In the genomic region with DNA sequence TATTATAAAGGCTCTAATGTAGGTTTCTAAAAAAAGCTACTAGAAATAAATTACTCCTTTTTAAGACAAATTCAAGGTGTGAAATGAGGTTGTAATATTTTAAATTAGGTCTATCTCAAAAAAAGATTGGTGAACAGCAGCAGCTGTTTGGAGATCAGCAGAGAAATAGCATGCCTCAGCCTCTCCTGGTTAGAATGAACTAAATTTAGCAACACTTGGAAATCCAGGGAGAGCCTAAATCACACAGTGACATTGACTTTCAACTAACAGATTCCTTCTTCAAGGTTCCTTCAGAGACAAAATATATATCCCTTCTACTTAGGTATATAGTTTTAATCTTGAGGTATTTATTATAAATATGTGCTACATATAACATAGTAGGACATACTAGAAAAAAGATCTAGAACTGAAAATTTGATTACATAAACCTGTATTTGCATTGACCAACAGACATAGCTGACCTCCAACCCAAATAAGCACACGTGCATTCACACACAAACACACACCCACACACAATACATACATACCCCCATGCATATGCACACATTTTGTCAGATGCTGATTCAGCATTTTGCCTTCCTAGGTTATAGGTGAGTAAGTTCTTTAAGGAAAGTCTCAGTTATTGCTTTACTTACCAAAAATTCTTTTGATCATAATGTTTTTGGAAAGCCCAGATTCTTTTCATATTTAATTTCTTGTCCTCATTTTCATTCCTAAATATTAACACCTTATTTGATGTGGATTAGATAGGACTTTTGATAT, we compare ENCODE assay signal across 28 cellular contexts. TPM values are rescaled to one million over a fixed set of nuclear protein-coding genes. Genes with fewer than 3 reads are reported as not detected.
"Had no signal": no experiment of that assay in that cellular context is flagged by ENCODE, and none has a peak within 500 bp of the region (broad histone marks: within the 10 kb centered on the region; RNA-seq: fewer than 3 reads in every experiment).

No MANE protein-coding gene starts in this region.

- ATAC-seq: activated CD8-positive, alpha-beta T cell treated with anti-CD3 and anti-CD28 coated beads for 36 hours; activated T-cell treated with anti-CD3 and anti-CD28 coated beads, Interleukin-2, amount 50 U/mL, for 4 hours; activated T-helper 17 cell treated with anti-CD3 and anti-CD28 coated beads, Interleukin-2, amount 50 U/mL, for 72 hours; esophagus mucosa; lower lobe of right lung had no signal

- H3K4me1 ChIP-seq: lower lobe of right lung, tibial nerve had no signal

- H3K4me1 Mint-ChIP-seq: activated T-helper 17 cell treated with anti-CD3 and anti-CD28 coated beads, Interleukin-2, amount 50 U/mL, for 72 hours; endodermal cell; immature natural killer cell had no signal

- H3K27ac ChIP-seq: brain microvascular endothelial cell, lower lobe of right lung, tibial nerve had no signal

- H3K9me3 Mint-ChIP-seq: activated T-cell treated with anti-CD3 and anti-CD28 coated beads, Interleukin-2, amount 50 U/mL, for 4 hours; activated T-helper 17 cell treated with anti-CD3 and anti-CD28 coated beads, Interleukin-2, amount 50 U/mL, for 72 hours; nephron had no signal

- FAIRE-seq: astrocyte had no signal

- H3K27me3 ChIP-seq: brain microvascular endothelial cell, tibial nerve had no signal

- H3K27ac Mint-ChIP-seq: activated CD8-positive, alpha-beta T cell treated with anti-CD3 and anti-CD28 coated beads for 36 hours; activated T-helper 17 cell treated with anti-CD3 and anti-CD28 coated beads, Interleukin-2, amount 50 U/mL, for 72 hours; dendritic cell treated with granulocyte-macrophage colony-stimulating factor and Interleukin-4, amounts not matched to agents 40 ng/mL and 50 ng/mL, for 4 days; endodermal cell; immature natural killer cell; nephron had no signal

- H3K4me3 ChIP-seq: lower lobe of right lung, tibial nerve had no signal

- DNase-seq: activated CD4-positive, alpha-beta T cell treated with anti-CD3 and anti-CD28 coated beads for 1 hour; activated CD4-positive, alpha-beta T cell treated with anti-CD3 and anti-CD28 coated beads, Interleukin-2, amount 50 U/mL, for 1 hour; activated CD8-positive, alpha-beta T cell treated with anti-CD3 and anti-CD28 coated beads for 36 hours; activated gamma-delta T cell treated with Interleukin-2 at 50 U/mL for 16 hours; activated naive CD4-positive, alpha-beta T cell treated with anti-CD3 and anti-CD28 coated beads, Interleukin-2, amount 50 U/mL, for 16 hours; activated T-cell treated with anti-CD3 and anti-CD28 coated beads, Interleukin-2, amount 50 U/mL, for 4 hours; amniotic stem cell; brain microvascular endothelial cell; central memory CD4-positive, alpha-beta T cell; endodermal cell; foreskin fibroblast; head of caudate nucleus; hypothalamus; immature natural killer cell; lower lobe of right lung; mesenchymal stem cell; stimulated activated CD4-positive, alpha-beta T cell treated with anti-CD3 and anti-CD28 coated beads, Interleukin-2, amount 100 ng/mL, for 48 hours; stimulated activated naive CD4-positive, alpha-beta T cell treated with Interleukin-2 at 50 U/mL for 16 hours; T-helper 2 cell had no signal

- H3K4me3 Mint-ChIP-seq: activated CD8-positive, alpha-beta T cell treated with anti-CD3 and anti-CD28 coated beads for 36 hours; activated T-cell treated with anti-CD3 and anti-CD28 coated beads, Interleukin-2, amount 50 U/mL, for 4 hours; activated T-helper 17 cell treated with anti-CD3 and anti-CD28 coated beads, Interleukin-2, amount 50 U/mL, for 72 hours; dendritic cell treated with granulocyte-macrophage colony-stimulating factor and Interleukin-4, amounts not matched to agents 40 ng/mL and 50 ng/mL, for 4 days; endodermal cell; immature natural killer cell; nephron had no signal

- H3K27me3 Mint-ChIP-seq: activated CD8-positive, alpha-beta T cell treated with anti-CD3 and anti-CD28 coated beads for 36 hours; activated T-helper 17 cell treated with anti-CD3 and anti-CD28 coated beads, Interleukin-2, amount 50 U/mL, for 72 hours; dendritic cell treated with granulocyte-macrophage colony-stimulating factor and Interleukin-4, amounts not matched to agents 40 ng/mL and 50 ng/mL, for 4 days had no signal

- H3K9me3 ChIP-seq: lower lobe of right lung, tibial nerve had no signal

- H3K36me3 ChIP-seq: brain microvascular endothelial cell, lower lobe of right lung, tibial nerve had no signal

RNA-seq across cellular contexts. Expression of a gene that starts 47.3 kb away (rescaled TPM):
- total RNA-seq: activated CD8-positive, alpha-beta T cell treated with anti-CD3 and anti-CD28 coated beads for 36 hours; activated T-cell treated with anti-CD3 and anti-CD28 coated beads, Interleukin-2, amount 50 U/mL, for 4 hours; activated T-helper 17 cell treated with anti-CD3 and anti-CD28 coated beads, Interleukin-2, amount 50 U/mL, for 72 hours; kidney epithelial cell; mononuclear cell; renal cortical epithelial cell had no signal
- polyA plus RNA-seq: immature natural killer cell had no signal
